In the genomic region with DNA sequence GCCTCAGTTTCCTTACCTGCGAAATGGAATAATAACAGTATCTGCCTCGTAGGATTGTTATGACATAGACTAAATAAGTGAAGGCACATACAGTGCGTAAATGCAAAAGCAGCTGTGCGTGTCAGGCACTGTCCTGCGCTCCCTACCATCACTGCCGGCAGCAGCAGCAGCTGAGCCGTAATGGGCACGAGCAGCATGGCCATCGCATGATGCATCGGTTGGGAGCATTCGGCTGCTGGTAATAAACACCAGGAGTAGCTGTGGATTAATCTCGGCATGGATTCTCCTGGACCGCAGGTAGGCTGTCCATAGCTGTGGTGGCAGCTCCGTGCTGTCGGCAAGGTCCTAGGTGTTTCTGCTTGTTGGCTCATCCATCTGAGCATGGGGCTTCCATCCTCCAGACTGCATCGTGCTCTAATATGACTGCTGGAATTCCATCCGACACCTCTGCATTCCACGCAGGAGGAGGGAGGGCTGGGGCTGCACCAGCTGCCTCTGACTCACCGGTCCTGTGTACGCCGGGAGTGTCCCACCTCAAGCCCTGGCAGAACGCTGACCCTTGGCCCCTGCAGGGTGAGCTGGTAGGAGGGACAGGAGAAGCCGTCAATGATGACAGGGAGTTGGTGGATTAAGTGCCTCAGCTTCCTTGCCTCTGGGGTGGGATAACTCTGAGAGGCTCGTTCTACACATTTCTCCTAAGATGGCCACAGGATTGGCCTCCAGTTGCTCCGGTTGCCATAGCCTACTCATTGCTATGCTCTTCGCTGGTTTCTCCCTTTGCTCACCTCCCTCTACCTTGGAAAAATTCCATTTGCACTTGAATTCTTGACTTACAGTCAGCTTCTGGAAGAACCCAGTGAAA, we compare ENCODE assay signal across 13 cellular contexts.
DNase-seq lines count a peak whose midpoint lies in the region; ATAC-seq, FAIRE-seq and TF ChIP-seq lines count a peak whose summit lies in the region.
"Had no signal": no experiment of that assay in that cellular context is flagged by ENCODE, and none has a peak within 500 bp of the region (broad histone marks: within the 10 kb centered on the region; RNA-seq: fewer than 3 reads in every experiment).

No MANE protein-coding gene starts in this region.

- H3K36me3 ChIP-seq in astrocyte (ENCODE audit: insufficient read depth, low read length): no peaks in the 10 kb centered on the region
- no peaks in the 10 kb centered on the region for H3K36me3 ChIP-seq in left lung
- H3K36me3 ChIP-seq in small intestine (ENCODE audit: control insufficient read depth in 2 of 2, insufficient read depth in 2 of 2, low read length in 2 of 2): no peaks in the 10 kb centered on the region
- H3K36me3 ChIP-seq: WERI-Rb-1 had no signal

- H3K4me1 Mint-ChIP-seq in astrocyte (ENCODE audit: low read depth, unreplicated experiment) (peaks cover 19% of the 10 kb centered on the region), immature natural killer cell (no peaks in the 10 kb centered on the region)
- no peaks in the 10 kb centered on the region for H3K4me1 Mint-ChIP-seq in activated T-helper 1 cell treated with anti-CD3 and anti-CD28 coated beads, Interleukin-12 subunit alpha, Interleukin-12 subunit beta, Interleukin-2, Interleukin-4 antibody, amounts not matched to agents 30 ng/mL and 10 ng/mL and 1 ng/mL, durations not matched to agents 14 hours and 24 hours and 36 hours (ENCODE audit: low read depth)
- H3K4me1 Mint-ChIP-seq: activated naive CD8-positive, alpha-beta T cell treated with anti-CD3 and anti-CD28 coated beads, Interleukin-2, amount 50 U/mL, for 24 hours had no signal

- H3K36me3 Mint-ChIP-seq in astrocyte (ENCODE audit: low read depth, unreplicated experiment) (peaks cover 1% of the 10 kb centered on the region), immature natural killer cell (no peaks in the 10 kb centered on the region)
- H3K36me3 Mint-ChIP-seq in activated T-helper 1 cell treated with anti-CD3 and anti-CD28 coated beads, Interleukin-12 subunit alpha, Interleukin-12 subunit beta, Interleukin-2, Interleukin-4 antibody, amounts not matched to agents 30 ng/mL and 10 ng/mL and 1 ng/mL, durations not matched to agents 14 hours and 24 hours and 36 hours (ENCODE audit: low read depth): no peaks in the 10 kb centered on the region

- H3K9me3 ChIP-seq in astrocyte (ENCODE audit: insufficient read depth, low read depth, low read length) (no peaks in the 10 kb centered on the region), left lung (no peaks in the 10 kb centered on the region), small intestine (ENCODE audit: control insufficient read depth, low read depth) (no peaks in the 10 kb centered on the region)

- no peak overlapping the region for H3K9ac ChIP-seq in astrocyte (ENCODE audit: low read length)

- H3K4me3 Mint-ChIP-seq in astrocyte (ENCODE audit: unreplicated experiment): peak overlapping the region; percentile 23
- H3K4me3 Mint-ChIP-seq in activated T-helper 1 cell treated with anti-CD3 and anti-CD28 coated beads, Interleukin-12 subunit alpha, Interleukin-12 subunit beta, Interleukin-2, Interleukin-4 antibody, amounts not matched to agents 30 ng/mL and 10 ng/mL and 1 ng/mL, durations not matched to agents 14 hours and 24 hours and 36 hours: no peak overlapping the region
- no peak overlapping the region for H3K4me3 Mint-ChIP-seq in immature natural killer cell
- H3K4me3 Mint-ChIP-seq: activated naive CD8-positive, alpha-beta T cell treated with anti-CD3 and anti-CD28 coated beads, Interleukin-2, amount 50 U/mL, for 24 hours had no signal

- H3K27me3 Mint-ChIP-seq in astrocyte (ENCODE audit: low read depth, unreplicated experiment) (peaks cover 41% of the 10 kb centered on the region), immature natural killer cell (ENCODE audit: low read depth in 3 of 3) (peaks cover 0 to 5% (median 2%) of the 10 kb centered on the region in 3 donors)
- peaks cover 5% of the 10 kb centered on the region for H3K27me3 Mint-ChIP-seq in activated T-helper 1 cell treated with anti-CD3 and anti-CD28 coated beads, Interleukin-12 subunit alpha, Interleukin-12 subunit beta, Interleukin-2, Interleukin-4 antibody, amounts not matched to agents 30 ng/mL and 10 ng/mL and 1 ng/mL, durations not matched to agents 14 hours and 24 hours and 36 hours (ENCODE audit: insufficient read depth)

- H3K79me2 ChIP-seq in astrocyte (ENCODE audit: insufficient read depth, low read length): no peaks in the 10 kb centered on the region

- 53 to 81% (median 70%) methylated on average over 26 of the region's 26 CpGs for WGBS in small intestine, 3 donors

- H3K4me3 ChIP-seq in astrocyte (ENCODE audit: insufficient read depth, low read depth, low read length) (no peak overlapping the region), left lung (no peak overlapping the region), small intestine (ENCODE audit: low read depth in 1 of 2, low read length in 2 of 2) (no peak overlapping the region)

- H4K20me1 ChIP-seq in astrocyte (ENCODE audit: insufficient read depth, low read length): no peaks in the 10 kb centered on the region

- H3K4me2 ChIP-seq in astrocyte (ENCODE audit: low read length): peak overlapping the region; percentile 59

- H3K27ac Mint-ChIP-seq in astrocyte (ENCODE audit: unreplicated experiment) (peak overlapping the region; percentile 36), immature natural killer cell (no peak overlapping the region)
- H3K27ac Mint-ChIP-seq in activated T-helper 1 cell treated with anti-CD3 and anti-CD28 coated beads, Interleukin-12 subunit alpha, Interleukin-12 subunit beta, Interleukin-2, Interleukin-4 antibody, amounts not matched to agents 30 ng/mL and 10 ng/mL and 1 ng/mL, durations not matched to agents 14 hours and 24 hours and 36 hours: no peak overlapping the region
- H3K27ac Mint-ChIP-seq: activated naive CD8-positive, alpha-beta T cell treated with anti-CD3 and anti-CD28 coated beads, Interleukin-2, amount 50 U/mL, for 24 hours had no signal

- DNase-seq in HPDE6-E6E7 (ENCODE audit: extremely low spot score) (peak; percentile 59), astrocyte (ENCODE audit: low read depth) (peak; percentile 63), left lung (peak in 1 of 2 donors; percentile 44), small intestine (peak; percentile 67), T-helper 9 cell (no peak), SHP77 (lab: John Stamatoyannopoulos, UW) (no peak), immature natural killer cell (no peak)
- no peak for DNase-seq in activated T-helper 1 cell treated with anti-CD3 and anti-CD28 coated beads, Interleukin-12 subunit alpha, Interleukin-12 subunit beta, Interleukin-2, Interleukin-4 antibody, amounts not matched to agents 30 ng/mL and 10 ng/mL and 1 ng/mL, durations not matched to agents 14 hours and 24 hours and 36 hours (ENCODE audit: low spot score)
- DNase-seq: activated naive CD8-positive, alpha-beta T cell treated with anti-CD3 and anti-CD28 coated beads, Interleukin-2, amount 50 U/mL, for 24 hours; GOT3; NCI-H1105 treated with DMSO at 0.1 percent for 48 hours; WERI-Rb-1 had no signal

- peaks cover 3% of the 10 kb centered on the region for H3K27me3 ChIP-seq in astrocyte (ENCODE audit: insufficient read depth, low read length)
- no peaks in the 10 kb centered on the region for H3K27me3 ChIP-seq in left lung
- no peaks in the 10 kb centered on the region for H3K27me3 ChIP-seq in small intestine (ENCODE audit: control insufficient read depth in 2 of 2, insufficient read depth in 2 of 2, low read length in 2 of 2)

- intact Hi-C loops in left lung (cut with DNase I): no loop called here
- intact Hi-C loops in activated T-helper 1 cell treated with anti-CD3 and anti-CD28 coated beads, Interleukin-12 subunit alpha, Interleukin-12 subunit beta, Interleukin-2, Interleukin-4 antibody, amounts not matched to agents 30 ng/mL and 10 ng/mL and 1 ng/mL, durations not matched to agents 14 hours and 24 hours and 36 hours (cut with micrococcal nuclease): no loop called here

- FAIRE-seq in astrocyte (lab: Jason Lieb, UNC): no peak
- FAIRE-seq in small intestine (lab: Jason Lieb, UNC): no peak
- FAIRE-seq: G401.6 had no signal

- peak overlapping the region; percentile 49 for H2AFZ ChIP-seq in astrocyte (ENCODE audit: low read depth, low read length)

- H3K27ac ChIP-seq in astrocyte (ENCODE audit: low read depth, low read length) (no peak overlapping the region), left lung (no peak overlapping the region), small intestine (ENCODE audit: low read depth in 1 of 2, low read length in 1 of 2) (no peak overlapping the region)
- H3K27ac ChIP-seq: WERI-Rb-1 had no signal

- TF ChIP-seq CTCF in astrocyte (IDR thresholded peaks at IDR 0.05; ENCODE audit: insufficient read depth, low read depth, low read length) (no peak), left lung (IDR thresholded peaks at IDR 0.05) (no peak)

- H3K9me3 Mint-ChIP-seq in astrocyte (ENCODE audit: unreplicated experiment) (no peaks in the 10 kb centered on the region), immature natural killer cell (no peaks in the 10 kb centered on the region)
- no peaks in the 10 kb centered on the region for H3K9me3 Mint-ChIP-seq in activated T-helper 1 cell treated with anti-CD3 and anti-CD28 coated beads, Interleukin-12 subunit alpha, Interleukin-12 subunit beta, Interleukin-2, Interleukin-4 antibody, amounts not matched to agents 30 ng/mL and 10 ng/mL and 1 ng/mL, durations not matched to agents 14 hours and 24 hours and 36 hours
- H3K9me3 Mint-ChIP-seq: activated naive CD8-positive, alpha-beta T cell treated with anti-CD3 and anti-CD28 coated beads, Interleukin-2, amount 50 U/mL, for 24 hours had no signal

- peak; percentile 62 for ATAC-seq in left lung
- ATAC-seq: activated naive CD8-positive, alpha-beta T cell treated with anti-CD3 and anti-CD28 coated beads, Interleukin-2, amount 50 U/mL, for 24 hours had no signal

- H3K4me1 ChIP-seq in astrocyte (ENCODE audit: insufficient read depth, low read length) (peaks cover 12% of the 10 kb centered on the region), left lung (peaks cover 0 to 11% of the 10 kb centered on the region in 2 donors), small intestine (ENCODE audit: control insufficient read depth in 2 of 2, insufficient read depth in 1 of 2, low read depth in 1 of 2, low read length in 1 of 2) (no peaks in the 10 kb centered on the region)

Comparison
In these comparisons a context has a peak if more than half of its experiments do, and no peak if none do; other contexts are left out.
1. DNase-seq: peak in HPDE6-E6E7 (single experiment), astrocyte (single experiment) and small intestine (single experiment); none in activated T-helper 1 cell treated with anti-CD3 and anti-CD28 coated beads, Interleukin-12 subunit alpha, Interleukin-12 subunit beta, Interleukin-2, Interleukin-4 antibody, amounts not matched to agents 30 ng/mL and 10 ng/mL and 1 ng/mL, durations not matched to agents 14 hours and 24 hours and 36 hours (single experiment), T-helper 9 cell (single experiment), SHP77 (0 of 2) and immature natural killer cell (0 of 3).